ENCODE assay signal across 8 cellular contexts in genomic region chr3:18389108-18389733, GRCh38. TPM values are rescaled to one million over a fixed set of nuclear protein-coding genes. Genes with fewer than 3 reads are reported as not detected.
A peak's percentile ranks its signal among the peaks of the same experiment; 100 is the strongest.
DNase-seq lines count a peak whose midpoint lies in the region; ATAC-seq and TF ChIP-seq lines count a peak whose summit lies in the region.

No MANE protein-coding gene starts in this region.

- DNase-seq in AG09319 (ENCODE audit: extremely low read depth, low read depth) (no peak), GM04504 (ENCODE audit: low read depth) (peak; percentile 1), NCI-H526 treated with DMSO at 0.1 percent for 48 hours (lab: John Stamatoyannopoulos, UW) (peak; percentile 41), dedifferentiated amniotic fluid mesenchymal stem cell (ENCODE audit: extremely low spot score) (peak; percentile 20), neural crest cell (ENCODE audit: low read depth, low spot score) (peak; percentile 25), GF-D8 (lab: John Stamatoyannopoulos, UW) (no peak)

- H3K27ac Mint-ChIP-seq in neural crest cell (ENCODE audit: unreplicated experiment), result no peak overlapping the region

- H3K9me3 Mint-ChIP-seq in neural crest cell, result no peaks in the 10 kb centered on the region

- H3K27me3 Mint-ChIP-seq in neural crest cell (ENCODE audit: low read depth), result no peaks in the 10 kb centered on the region

- ATAC-seq in GM18858 (IDR thresholded peaks at IDR 0.05; ENCODE audit: unreplicated experiment), result no peak
- ATAC-seq in GM21723 (IDR thresholded peaks at IDR 0.05; ENCODE audit: unreplicated experiment), result no peak

- H3K4me3 Mint-ChIP-seq in neural crest cell, result no peak overlapping the region

- peaks cover 10% of the 10 kb centered on the region for H3K4me1 Mint-ChIP-seq in neural crest cell

- TF ChIP-seq CTCF in AG09319 (IDR thresholded peaks at IDR 0.05; ENCODE audit: low read depth, low read length) (peak; percentile 57), neural crest cell (conservative IDR thresholded peaks at IDR 0.05) (peak; percentile 83)

- H3K36me3 Mint-ChIP-seq in neural crest cell (ENCODE audit: low read depth), result peaks cover 3% of the 10 kb centered on the region

RNA-seq across cellular contexts. Expression of gene SATB1, which starts 35.9 kb away (rescaled TPM):
- 22.1 and 22.3 TPM in 2 replicates for total RNA-seq in neural crest cell

Comparison
In these comparisons a context has a peak if more than half of its experiments do, and no peak if none do; other contexts are left out.
1. DNase-seq: peak in GM04504 (single experiment), NCI-H526 treated with DMSO at 0.1 percent for 48 hours (single experiment), dedifferentiated amniotic fluid mesenchymal stem cell (single experiment) and neural crest cell (single experiment); none in AG09319 (single experiment) and GF-D8 (single experiment).